Comparison of ENCODE assay signal across 1 cellular context in genomic region chr5:10543585-10544040, GRCh38.
TF ChIP-seq lines count a peak whose summit lies in the region.

No MANE protein-coding gene starts in this region.

TF ChIP-seq in K562, 482 proteins besides CTCF, POLR2A, EP300 and RAD21 (continued from another document and continues in another):
- TF ChIP-seq TSHZ1 (CRISPR knock-in tag; IDR thresholded peaks at IDR 0.05) = no peak
- TF ChIP-seq TRIM25 (IDR thresholded peaks at IDR 0.05; ENCODE audit: borderline replicate concordance) = no peak
- TF ChIP-seq HNRNPL (IDR thresholded peaks at IDR 0.05; ENCODE audit: low read depth, low read length) = no peak
- no peak for TF ChIP-seq SRSF7 (optimal IDR thresholded peaks at IDR 0.05; ENCODE audit: low read depth, low read length)
- no peak for TF ChIP-seq L3MBTL2 (IDR thresholded peaks at IDR 0.05)
- TF ChIP-seq SAFB (IDR thresholded peaks at IDR 0.05; ENCODE audit: borderline replicate concordance, low read depth, low read length) = no peak
- no peak for TF ChIP-seq RBM14 (IDR thresholded peaks at IDR 0.05; ENCODE audit: borderline replicate concordance, insufficient read depth, low read depth, low read length)
- TF ChIP-seq HDAC2 (IDR thresholded peaks at IDR 0.05) = no peak
- no peak for TF ChIP-seq ASH1L (IDR thresholded peaks at IDR 0.05; ENCODE audit: borderline replicate concordance, low read depth, partially characterized antibody)
- TF ChIP-seq CREBBP (IDR thresholded peaks at IDR 0.05; ENCODE audit: low read depth, low read length) = no peak
- TF ChIP-seq NCOR1 (IDR thresholded peaks at IDR 0.05) = peak; percentile 32; the same call in 1 of the 2 replicates
- TF ChIP-seq BHLHE40 (IDR thresholded peaks at IDR 0.05; ENCODE audit: low read length) = no peak
- no peak for TF ChIP-seq CHD2 (IDR thresholded peaks at IDR 0.05; ENCODE audit: low read depth, low read length)
- TF ChIP-seq ERF (CRISPR knock-in tag; IDR thresholded peaks at IDR 0.05) = no peak
- TF ChIP-seq PPARD (CRISPR knock-in tag; IDR thresholded peaks at IDR 0.05) = no peak
- no peak for TF ChIP-seq BRF1 (IDR thresholded peaks at IDR 0.05; ENCODE audit: borderline replicate concordance, extremely low read depth, insufficient read length)
- no peak for TF ChIP-seq MXI1 (IDR thresholded peaks at IDR 0.05; ENCODE audit: low read depth, low read length)
- TF ChIP-seq CHD1 (IDR thresholded peaks at IDR 0.05; ENCODE audit: low read length) = no peak
- TF ChIP-seq MLLT1 (IDR thresholded peaks at IDR 0.05) = no peak
- TF ChIP-seq ZNF12 (CRISPR knock-in tag; IDR thresholded peaks at IDR 0.05) = no peak
- no peak for TF ChIP-seq NFE2L1 (tag; IDR thresholded peaks at IDR 0.05; ENCODE audit: borderline replicate concordance, low read depth)
- TF ChIP-seq ETS1 (conservative IDR thresholded peaks at IDR 0.05; ENCODE audit: control insufficient read depth, low read depth, low read length) = no peak
- TF ChIP-seq BRD9 (IDR thresholded peaks at IDR 0.05; ENCODE audit: low read depth, partially characterized antibody) = no peak
- TF ChIP-seq SP1 (CRISPR knock-in tag; IDR thresholded peaks at IDR 0.05) = no peak
- TF ChIP-seq FOS (IDR thresholded peaks at IDR 0.05; ENCODE audit: extremely low read depth, insufficient read length) = no peak
- TF ChIP-seq PTRF (tag; IDR thresholded peaks at IDR 0.05) = no peak
- TF ChIP-seq ZBTB49 (CRISPR knock-in tag; IDR thresholded peaks at IDR 0.05; ENCODE audit: borderline replicate concordance) = no peak
- TF ChIP-seq KDM5B (IDR thresholded peaks at IDR 0.05; ENCODE audit: insufficient replicate concordance, low read depth, low read length) = no peak
- no peak for TF ChIP-seq BACH1 (tag; IDR thresholded peaks at IDR 0.05)
- no peak for TF ChIP-seq HCFC1 (IDR thresholded peaks at IDR 0.05; ENCODE audit: low read depth, low read length)
- no peak for TF ChIP-seq SFPQ (IDR thresholded peaks at IDR 0.05; ENCODE audit: low read depth, low read length)
- TF ChIP-seq MAFG (tag; conservative IDR thresholded peaks at IDR 0.05) = no peak
- TF ChIP-seq MCM7 (IDR thresholded peaks at IDR 0.05) = no peak
- no peak for TF ChIP-seq ZNF511 (CRISPR knock-in tag; IDR thresholded peaks at IDR 0.05)
- TF ChIP-seq TSC22D4 (tag; IDR thresholded peaks at IDR 0.05) = no peak
- no peak for TF ChIP-seq ZNF764 (CRISPR knock-in tag; IDR thresholded peaks at IDR 0.05; ENCODE audit: low read depth)
- no peak for TF ChIP-seq CUX1 (CRISPR knock-in tag; IDR thresholded peaks at IDR 0.05)
- peak; percentile 36; the same call in 1 of the 2 replicates for TF ChIP-seq TEAD4 (IDR thresholded peaks at IDR 0.05; ENCODE audit: low read length)
- no peak for TF ChIP-seq TEAD4 (CRISPR knock-in tag; IDR thresholded peaks at IDR 0.05; ENCODE audit: borderline replicate concordance)
- no peak for TF ChIP-seq KLF16 (IDR thresholded peaks at IDR 0.05)
- peak; percentile 68; the same call in 1 of the 2 replicates for TF ChIP-seq ATF3 (IDR thresholded peaks at IDR 0.05)
- no peak for TF ChIP-seq ATF3 (CRISPR knock-in tag; conservative IDR thresholded peaks at IDR 0.05)
- TF ChIP-seq HDAC8 (tag; IDR thresholded peaks at IDR 0.05) = no peak
- no peak for TF ChIP-seq MEF2D (tag; conservative IDR thresholded peaks at IDR 0.05; ENCODE audit: low read depth)
- TF ChIP-seq TRIM24 (IDR thresholded peaks at IDR 0.05) = no peak; a peak in 1 of 4 replicates
- TF ChIP-seq TCFL5 (CRISPR knock-in tag; conservative IDR thresholded peaks at IDR 0.05) = no peak
- no peak for TF ChIP-seq HNRNPLL (IDR thresholded peaks at IDR 0.05; ENCODE audit: low read depth, low read length, poor library complexity, severe bottlenecking)
- peak; percentile 66 for TF ChIP-seq CEBPB (tag; IDR thresholded peaks at IDR 0.05)
- no peak for TF ChIP-seq ZFP1 (CRISPR knock-in tag; IDR thresholded peaks at IDR 0.05)
- no peak for TF ChIP-seq HSF4 (CRISPR knock-in tag; IDR thresholded peaks at IDR 0.05; ENCODE audit: borderline replicate concordance)
- TF ChIP-seq ARID1B (IDR thresholded peaks at IDR 0.05) = peak; percentile 49; the same call in 1 of the 2 replicates
- TF ChIP-seq CCAR2 (IDR thresholded peaks at IDR 0.05; ENCODE audit: low read depth, low read length) = no peak
